ENCODE assay signal across 21 cellular contexts in the genomic region with DNA sequence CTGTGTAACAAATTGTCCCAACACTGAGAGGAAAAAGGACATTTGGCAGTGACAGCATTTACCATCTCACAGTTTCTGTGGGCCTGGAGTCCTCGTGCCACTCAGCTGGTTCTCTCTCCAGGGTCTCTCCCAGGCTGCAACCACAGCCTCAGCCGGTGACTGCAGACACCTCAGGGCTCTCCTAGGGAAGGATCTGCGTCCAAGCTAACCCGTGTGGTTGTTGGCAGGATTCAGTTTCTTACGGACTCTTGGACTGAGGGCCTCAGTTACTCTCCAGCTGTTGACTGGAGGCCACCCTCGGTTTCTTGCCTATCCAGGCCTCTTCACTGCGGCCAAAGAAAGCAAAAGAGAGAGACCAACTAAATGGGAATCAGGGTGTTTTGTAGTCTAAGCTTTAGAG.
"Had no signal": no experiment of that assay in that cellular context is flagged by ENCODE, and none has a peak within 500 bp of the region (broad histone marks: within the 10 kb centered on the region; RNA-seq: fewer than 3 reads in every experiment).

No MANE protein-coding gene starts in this region.

- H3K27ac Mint-ChIP-seq: activated naive CD4-positive, alpha-beta T cell treated with anti-CD3 and anti-CD28 coated beads, Interleukin-2, amount 10 ng/mL, durations not matched to agents 7 days and 5 days; activated naive CD8-positive, alpha-beta T cell treated with anti-CD3 and anti-CD28 coated beads, Interleukin-2, amount 50 U/mL, for 24 hours; stimulated activated effector memory CD8-positive, alpha-beta T cell treated with anti-CD3 and anti-CD28 coated beads, Interleukin-12 subunit alpha, Interleukin-12 subunit beta, amount 100 ng/mL, for 72 hours; T-helper 17 cell had no signal

- H3K9me3 Mint-ChIP-seq: activated naive CD8-positive, alpha-beta T cell treated with anti-CD3 and anti-CD28 coated beads, Interleukin-2, amount 50 U/mL, for 24 hours; stimulated activated effector memory CD8-positive, alpha-beta T cell treated with anti-CD3 and anti-CD28 coated beads, Interleukin-12 subunit alpha, Interleukin-12 subunit beta, amount 100 ng/mL, for 72 hours had no signal

- H3K27me3 Mint-ChIP-seq: activated naive CD4-positive, alpha-beta T cell treated with anti-CD3 and anti-CD28 coated beads, Interleukin-2, amount 10 ng/mL, durations not matched to agents 7 days and 5 days; activated naive CD8-positive, alpha-beta T cell treated with anti-CD3 and anti-CD28 coated beads, Interleukin-2, amount 50 U/mL, for 24 hours; naive thymus-derived CD4-positive, alpha-beta T cell; T-helper 17 cell had no signal

- H3K4me1 ChIP-seq: left lung, uterus had no signal

- H3K27ac ChIP-seq: epithelial cell of prostate, left lung, ovary, sigmoid colon, tibial nerve, uterus, WERI-Rb-1 had no signal

- H3K9me3 ChIP-seq: left lung, ovary, sigmoid colon, tibial nerve, uterus had no signal

- H3K4me3 Mint-ChIP-seq: activated naive CD4-positive, alpha-beta T cell treated with anti-CD3 and anti-CD28 coated beads, Interleukin-2, amount 10 ng/mL, durations not matched to agents 7 days and 5 days; activated naive CD8-positive, alpha-beta T cell treated with anti-CD3 and anti-CD28 coated beads, Interleukin-2, amount 50 U/mL, for 24 hours; naive thymus-derived CD4-positive, alpha-beta T cell; stimulated activated effector memory CD8-positive, alpha-beta T cell treated with anti-CD3 and anti-CD28 coated beads, Interleukin-12 subunit alpha, Interleukin-12 subunit beta, amount 100 ng/mL, for 72 hours; T-helper 17 cell had no signal

- H3K27me3 ChIP-seq: left lung, ovary, sigmoid colon, tibial nerve, uterus had no signal

- H3K36me3 ChIP-seq: left lung, ovary, sigmoid colon, tibial nerve, uterus, WERI-Rb-1 had no signal

- H3K36me3 Mint-ChIP-seq: activated naive CD4-positive, alpha-beta T cell treated with anti-CD3 and anti-CD28 coated beads, Interleukin-2, amount 10 ng/mL, durations not matched to agents 7 days and 5 days had no signal

- H3K4me3 ChIP-seq: left lung, ovary, sigmoid colon, tibial nerve, uterus had no signal

- ATAC-seq: activated naive CD8-positive, alpha-beta T cell treated with anti-CD3 and anti-CD28 coated beads, Interleukin-2, amount 50 U/mL, for 24 hours; left lung; naive thymus-derived CD4-positive, alpha-beta T cell; stimulated activated effector memory CD8-positive, alpha-beta T cell treated with anti-CD3 and anti-CD28 coated beads, Interleukin-12 subunit alpha, Interleukin-12 subunit beta, amount 100 ng/mL, for 72 hours; T-helper 17 cell had no signal

- DNase-seq: activated CD4-positive, alpha-beta T cell treated with anti-CD3 and anti-CD28 coated beads for 1 hour; activated CD8-positive, alpha-beta memory T cell treated with anti-CD3 and anti-CD28 coated beads for 24 hours; activated CD8-positive, alpha-beta memory T cell treated with anti-CD3 and anti-CD28 coated beads, Interleukin-2, amount 50 U/mL, for 48 hours; activated effector memory CD4-positive, alpha-beta T cell treated with Interleukin-2 at 50 U/mL for 16 hours; activated naive CD4-positive, alpha-beta T cell treated with anti-CD3 and anti-CD28 coated beads, Interleukin-2, amount 10 ng/mL, durations not matched to agents 7 days and 5 days; activated naive CD8-positive, alpha-beta T cell treated with anti-CD3 and anti-CD28 coated beads, Interleukin-2, amount 50 U/mL, for 24 hours; activated T-cell treated with anti-CD3 and anti-CD28 coated beads, Interleukin-2, amount 50 U/mL, for 48 hours; foreskin melanocyte; kidney; left lung; mesendoderm; naive thymus-derived CD4-positive, alpha-beta T cell; ovary; sigmoid colon; stimulated activated CD4-positive, alpha-beta T cell treated with anti-CD3 and anti-CD28 coated beads, Interleukin-4, amount 100 ng/mL, for 24 hours; T-helper 17 cell; uterus; WERI-Rb-1 had no signal
